7 cellular contexts compared by ENCODE assay signal in the genomic region with DNA sequence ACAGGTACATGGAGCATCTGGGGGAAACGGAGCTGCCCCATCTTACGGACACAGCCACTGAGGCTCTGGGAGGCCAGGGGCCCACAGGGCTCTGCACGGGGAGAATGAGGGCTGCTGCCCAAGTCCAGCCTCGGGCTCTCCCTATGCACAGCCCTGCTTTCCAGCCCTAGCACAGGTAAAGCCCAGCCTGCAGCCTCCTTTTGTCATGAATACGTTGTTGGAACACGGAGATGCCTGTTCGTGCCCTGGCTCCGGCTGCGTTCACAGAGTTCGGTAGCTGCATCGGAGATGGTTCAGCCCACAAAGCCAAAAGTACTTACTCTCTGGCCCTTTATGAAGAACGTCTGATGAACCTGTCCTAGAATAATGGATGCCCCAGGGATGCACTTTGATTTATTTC.
"Had no signal": no experiment of that assay in that cellular context is flagged by ENCODE, and none has a peak within 500 bp of the region (broad histone marks: within the 10 kb centered on the region; RNA-seq: fewer than 3 reads in every experiment).

No MANE protein-coding gene starts in this region.

- H3K4me3 Mint-ChIP-seq: GM23338, H9, HFFc6, IgD-negative memory B cell had no signal

- H3K4me2 ChIP-seq: GM23338 had no signal

- H3K9me3 Mint-ChIP-seq: GM23338, H9, HFFc6, IgD-negative memory B cell had no signal

- H3K27ac ChIP-seq: HL-60 had no signal

- H3K36me3 Mint-ChIP-seq: IgD-negative memory B cell had no signal

- H3K4me1 Mint-ChIP-seq: IgD-negative memory B cell had no signal

- H3K27ac Mint-ChIP-seq: GM23338, H9, HFFc6, IgD-negative memory B cell had no signal

- H2AFZ ChIP-seq: GM23338 had no signal

- ATAC-seq: GM23338, HepG2 had no signal

- H3K4me3 ChIP-seq: GM23338 had no signal

- DNase-seq: H9, HCEC 1CT, HFFc6 had no signal
